In genomic region chr12:41096797-41097196, GRCh38 we compare ENCODE assay signal across 27 cellular contexts.
DNase-seq lines count a peak whose midpoint lies in the region; ATAC-seq, FAIRE-seq and TF ChIP-seq lines count a peak whose summit lies in the region.
"Had no signal": no experiment of that assay in that cellular context is flagged by ENCODE, and none has a peak within 500 bp of the region (broad histone marks: within the 10 kb centered on the region; RNA-seq: fewer than 3 reads in every experiment).

No MANE protein-coding gene starts in this region.

- no peaks in the 10 kb centered on the region for H3K27me3 ChIP-seq in gastroesophageal sphincter
- H3K27me3 ChIP-seq in gastrocnemius medialis, result no peaks in the 10 kb centered on the region
- H3K27me3 ChIP-seq: BE2C, BLaER1 had no signal

- intact Hi-C loops in gastrocnemius medialis (cut with DNase I; ENCODE audit: low total_unique reads), result no loop called here

- in situ Hi-C loops in gastrocnemius medialis (cut with MboI; ENCODE audit: low sequenced_read_pairs in 4 of 4), result no loop called here

- TF ChIP-seq EP300 in A549 (IDR thresholded peaks at IDR 0.05), result no peak
- no peak for TF ChIP-seq EP300 in gastroesophageal sphincter (IDR thresholded peaks at IDR 0.05)

- DNase-seq in A549 (ENCODE audit: low read depth in 1 of 2, low spot score in 1 of 2) (no peak), fibroblast of mammary gland (ENCODE audit: low read depth) (peak; percentile 4), gastrocnemius medialis (no peak), caudate nucleus (lab: John Stamatoyannopoulos, UW) (no peak)
- no peak for DNase-seq in activated CD4-positive, alpha-beta T cell treated with anti-CD3 and anti-CD28 coated beads, Interleukin-2, amount 50 U/mL, for 1 hour
- DNase-seq: ACHN; BE2C; C1 segment of cervical spinal cord; CD4-positive, alpha-beta memory T cell; CD4-positive, CD25-positive, alpha-beta regulatory T cell; CD8-positive, alpha-beta memory T cell; COR-L47; DMS 273 treated with DMSO at 0.1 percent for 48 hours; DMS153; DMS53; DMS79; DND-41; EL; GDM1 had no signal

- H3K9me3 ChIP-seq in A549 (no peaks in the 10 kb centered on the region), gastroesophageal sphincter (no peaks in the 10 kb centered on the region), gastrocnemius medialis (no peaks in the 10 kb centered on the region)
- H3K9me3 ChIP-seq: BE2C had no signal

- H3K36me3 ChIP-seq in gastroesophageal sphincter (no peaks in the 10 kb centered on the region), gastrocnemius medialis (no peaks in the 10 kb centered on the region)
- H3K36me3 ChIP-seq: BE2C, BLaER1 had no signal

- no peak overlapping the region for H3K4me2 ChIP-seq in A549
- H3K4me2 ChIP-seq: BLaER1 had no signal

- TF ChIP-seq RAD21 in A549 (conservative IDR thresholded peaks at IDR 0.05 in 1 of 2, IDR thresholded peaks at IDR 0.05 in 1 of 2), result no peak

- H3K4me1 ChIP-seq in A549 (no peaks in the 10 kb centered on the region), gastroesophageal sphincter (peaks cover 0 to 4% (median 0%) of the 10 kb centered on the region in 3 donors), gastrocnemius medialis (no peaks in the 10 kb centered on the region)
- H3K4me1 ChIP-seq: BE2C, BLaER1 had no signal

- CTCF ChIA-PET in A549 (lab: Yijun Ruan, JAX), result no interaction called here

- no peak for TF ChIP-seq POLR2A in A549 (IDR thresholded peaks at IDR 0.05; ENCODE audit: low read length)
- TF ChIP-seq POLR2A in gastroesophageal sphincter (IDR thresholded peaks at IDR 0.05), result no peak
- TF ChIP-seq POLR2A in gastrocnemius medialis (IDR thresholded peaks at IDR 0.05), result no peak

- ATAC-seq in A549, result no peak
- ATAC-seq in gastroesophageal sphincter, result peak; percentile 77
- peak; percentile 68 to 75 for ATAC-seq in gastrocnemius medialis
- ATAC-seq in GM18868 (IDR thresholded peaks at IDR 0.05; ENCODE audit: unreplicated experiment), result no peak
- ATAC-seq: GM12878 had no signal

- no peak overlapping the region for H3K27ac ChIP-seq in A549
- no peak overlapping the region for H3K27ac ChIP-seq in gastroesophageal sphincter
- H3K27ac ChIP-seq in gastrocnemius medialis, result no peak overlapping the region
- H3K27ac ChIP-seq in caudate nucleus (ENCODE audit: low read depth, low read length), result no peak overlapping the region
- H3K27ac ChIP-seq: 22Rv1, BLaER1 had no signal

- H3K4me3 ChIP-seq in A549 (no peak overlapping the region), fibroblast of mammary gland (ENCODE audit: control insufficient read depth, low read depth, low read length) (no peak overlapping the region), gastroesophageal sphincter (no peak overlapping the region), gastrocnemius medialis (no peak overlapping the region)
- H3K4me3 ChIP-seq: BLaER1, GM12878 had no signal

- POLR2A ChIA-PET in A549 (lab: Yijun Ruan, JAX), result no interaction called here

- peak; percentile 85 for FAIRE-seq in A549 (lab: Jason Lieb, UNC)
- FAIRE-seq: GM12878, GM12892, GM18507, GM19239 had no signal

- 78% methylated on average over 1 of the region's 1 CpG for WGBS in A549 (ENCODE audit: missing lambda C conversion rate)
- WGBS in gastroesophageal sphincter (ENCODE audit: low coverage in 1 of 2), 2 donors, result 64 to 100% methylated on average over 1 of the region's 1 CpG

- TF ChIP-seq CTCF in A549 (IDR thresholded peaks at IDR 0.05) (no peak), fibroblast of mammary gland (conservative IDR thresholded peaks at IDR 0.05; ENCODE audit: control insufficient read depth, insufficient read depth, low read depth, low read length) (no peak), gastroesophageal sphincter (IDR thresholded peaks at IDR 0.05) (no peak), gastrocnemius medialis (IDR thresholded peaks at IDR 0.05 in 4 of 5, conservative IDR thresholded peaks at IDR 0.05 in 1 of 5) (no peak)

TF ChIP-seq in A549, 52 proteins besides CTCF, POLR2A, EP300 and RAD21:
- TF ChIP-seq, protein P1, sequence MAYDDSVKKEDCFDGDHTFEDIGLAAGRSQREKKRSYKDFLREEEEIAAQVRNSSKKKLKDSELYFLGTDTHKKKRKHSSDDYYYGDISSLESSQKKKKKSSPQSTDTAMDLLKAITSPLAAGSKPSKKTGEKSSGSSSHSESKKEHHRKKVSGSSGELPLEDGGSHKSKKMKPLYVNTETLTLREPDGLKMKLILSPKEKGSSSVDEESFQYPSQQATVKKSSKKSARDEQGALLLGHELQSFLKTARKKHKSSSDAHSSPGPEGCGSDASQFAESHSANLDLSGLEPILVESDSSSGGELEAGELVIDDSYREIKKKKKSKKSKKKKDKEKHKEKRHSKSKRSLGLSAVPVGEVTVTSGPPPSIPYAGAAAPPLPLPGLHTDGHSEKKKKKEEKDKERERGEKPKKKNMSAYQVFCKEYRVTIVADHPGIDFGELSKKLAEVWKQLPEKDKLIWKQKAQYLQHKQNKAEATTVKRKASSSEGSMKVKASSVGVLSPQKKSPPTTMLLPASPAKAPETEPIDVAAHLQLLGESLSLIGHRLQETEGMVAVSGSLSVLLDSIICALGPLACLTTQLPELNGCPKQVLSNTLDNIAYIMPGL (CRISPR knock-in tag; IDR thresholded peaks at IDR 0.05; ENCODE audit: borderline replicate concordance), result no peak
- no peak for TF ChIP-seq MAZ (IDR thresholded peaks at IDR 0.05; ENCODE audit: borderline replicate concordance, low read depth, low read length)
- no peak for TF ChIP-seq SREBF2 (IDR thresholded peaks at IDR 0.05)
- TF ChIP-seq, protein P2, sequence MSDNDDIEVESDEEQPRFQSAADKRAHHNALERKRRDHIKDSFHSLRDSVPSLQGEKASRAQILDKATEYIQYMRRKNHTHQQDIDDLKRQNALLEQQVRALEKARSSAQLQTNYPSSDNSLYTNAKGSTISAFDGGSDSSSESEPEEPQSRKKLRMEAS (IDR thresholded peaks at IDR 0.05), result no peak
- no peak for TF ChIP-seq USF2 (IDR thresholded peaks at IDR 0.05)
- TF ChIP-seq TFCP2L1 (CRISPR knock-in tag; IDR thresholded peaks at IDR 0.05), result no peak
- no peak for TF ChIP-seq PHF8 (IDR thresholded peaks at IDR 0.05; ENCODE audit: borderline replicate concordance, low read depth)
- no peak for TF ChIP-seq JUNB (IDR thresholded peaks at IDR 0.05)
- no peak for TF ChIP-seq CBX2 (IDR thresholded peaks at IDR 0.05; ENCODE audit: borderline replicate concordance, low read depth)
- TF ChIP-seq CHD4 (IDR thresholded peaks at IDR 0.05; ENCODE audit: borderline replicate concordance), result no peak
- no peak for TF ChIP-seq JUN (IDR thresholded peaks at IDR 0.05)
TF ChIP-seq in A549: peak in this region for 0.

Comparison
In these comparisons a context has a peak if more than half of its experiments do, and no peak if none do; other contexts are left out.
1. ATAC-seq: peak in gastroesophageal sphincter (single experiment) and gastrocnemius medialis (2 of 2); none in A549 (0 of 2) and GM18868 (single experiment).